In the genomic region with DNA sequence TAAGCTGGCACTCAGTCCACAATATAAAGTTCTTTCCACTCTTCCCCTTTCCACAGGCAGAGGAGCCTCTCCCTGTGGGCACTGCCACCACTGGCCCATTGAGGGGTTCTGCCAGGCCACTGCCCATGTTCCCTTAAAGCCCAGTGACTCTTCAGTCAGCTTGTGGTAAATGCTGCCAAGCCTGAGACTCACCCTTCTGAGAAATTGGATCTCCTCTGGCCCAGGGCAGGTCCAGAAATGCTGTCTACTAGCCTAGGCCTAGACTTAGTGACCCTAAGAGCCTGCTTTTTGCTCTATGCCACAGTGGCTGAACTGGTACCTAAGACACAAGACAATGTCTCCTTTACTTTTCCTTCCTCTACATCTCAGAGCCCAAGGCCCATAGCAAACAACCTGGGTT, we compare ENCODE assay signal across 14 cellular contexts.
DNase-seq lines count a peak whose midpoint lies in the region; ATAC-seq and TF ChIP-seq lines count a peak whose summit lies in the region.
"Had no signal": no experiment of that assay in that cellular context is flagged by ENCODE, and none has a peak within 500 bp of the region (broad histone marks: within the 10 kb centered on the region; RNA-seq: fewer than 3 reads in every experiment).

No MANE protein-coding gene starts in this region.

- ATAC-seq in Right ventricle myocardium inferior: peak; percentile 31
- ATAC-seq in left ventricle myocardium superior: peak; percentile 12
- ATAC-seq in psoas muscle: peak in 3 of 4 donors; percentile 19 to 67 (median 66)
- no peak for ATAC-seq in GM21825 (IDR thresholded peaks at IDR 0.05; ENCODE audit: unreplicated experiment)
- ATAC-seq: HepG2 had no signal

- DNase-seq in Right ventricle myocardium inferior (ENCODE audit: missing footprints) (no peak), cardiac septum (ENCODE audit: low spot score) (no peak), left ventricle myocardium superior (no peak), psoas muscle (peak in 1 of 2 donors; percentile 39), NCI-H82 treated with DMSO at 0.1 percent for 48 hours (lab: John Stamatoyannopoulos, UW; ENCODE audit: unreplicated experiment) (no peak)
- no peak for DNase-seq in activated effector memory CD4-positive, alpha-beta T cell treated with Interleukin-2 at 50 U/mL for 16 hours
- DNase-seq: 8988T; CD4-positive, alpha-beta memory T cell; DMS79 treated with DMSO at 0.1 percent for 48 hours; GF-D8 had no signal

- H3K9me3 ChIP-seq in psoas muscle: peaks cover 4% of the 10 kb centered on the region
- H3K9me3 ChIP-seq: BLaER1, HAP-1 had no signal

- H3K36me3 ChIP-seq in psoas muscle (ENCODE audit: insufficient read depth in 1 of 2, low read depth in 1 of 2): no peaks in the 10 kb centered on the region
- H3K36me3 ChIP-seq: BLaER1, HAP-1 had no signal

- H3K4me1 ChIP-seq in psoas muscle: peaks cover 4% of the 10 kb centered on the region
- H3K4me1 ChIP-seq: BLaER1, HAP-1 had no signal

- no peak overlapping the region for H3K27ac ChIP-seq in psoas muscle
- H3K27ac ChIP-seq: BLaER1 had no signal

- no peak overlapping the region for H3K4me3 ChIP-seq in psoas muscle
- H3K4me3 ChIP-seq: BLaER1, HAP-1 had no signal

- H3K27me3 ChIP-seq in psoas muscle (ENCODE audit: insufficient read depth in 3 of 3, low read length in 2 of 3): no peaks in the 10 kb centered on the region
- H3K27me3 ChIP-seq: BLaER1 had no signal

- no peak for TF ChIP-seq CTCF in psoas muscle (IDR thresholded peaks at IDR 0.05)

- intact Hi-C loops in Right ventricle myocardium inferior (cut with DNase I): no loop called here
- intact Hi-C loops in cardiac septum (cut with DNase I): no loop called here
- intact Hi-C loops in left ventricle myocardium superior (cut with micrococcal nuclease): no loop called here
- intact Hi-C loops in psoas muscle (cut with DNase I): no loop called here
